Comparison of ENCODE assay signal across 8 cellular contexts in genomic region chr12:66279127-66279712, GRCh38. TPM values are rescaled to one million over a fixed set of nuclear protein-coding genes. Genes with fewer than 3 reads are reported as not detected.
A peak's percentile ranks its signal among the peaks of the same experiment; 100 is the strongest.
DNase-seq lines count a peak whose midpoint lies in the region; ATAC-seq and TF ChIP-seq lines count a peak whose summit lies in the region.

No MANE protein-coding gene starts in this region.

- 40 to 81% (median 56%) methylated on average over 2 of the region's 2 CpGs for WGBS in heart left ventricle, 4 donors

- no peak for ATAC-seq in heart left ventricle
- no peak for ATAC-seq in left ventricle myocardium superior
- ATAC-seq in left colon = peak; percentile 34
- ATAC-seq in GM21576 (IDR thresholded peaks at IDR 0.05; ENCODE audit: unreplicated experiment) = no peak

- H3K36me3 ChIP-seq in heart left ventricle = no peaks in the 10 kb centered on the region

- H3K4me1 ChIP-seq in heart left ventricle = peaks cover 0 to 16% (median 0%) of the 10 kb centered on the region in 12 donors

- peak; percentile 25 to 60 (median 42) for TF ChIP-seq CTCF in heart left ventricle (IDR thresholded peaks at IDR 0.05)

- no peak overlapping the region for H3K4me3 ChIP-seq in heart left ventricle

- no peak for DNase-seq in heart left ventricle
- DNase-seq in left ventricle myocardium superior = no peak
- DNase-seq in NCI-H2107 treated with DMSO at 0.1 percent for 48 hours (lab: John Stamatoyannopoulos, UW; ENCODE audit: unreplicated experiment) = peak; percentile 15
- peak; percentile 22 for DNase-seq in activated naive CD4-positive, alpha-beta T cell treated with anti-CD3 and anti-CD28 coated beads, Interleukin-2, amount 50 U/mL, for 16 hours
- DNase-seq in left colon = peak in 1 of 2 donors; percentile 15
- no peak for DNase-seq in NCI-H1048 (lab: John Stamatoyannopoulos, UW)
- DNase-seq in SKM-1 (lab: John Stamatoyannopoulos, UW; ENCODE audit: unreplicated experiment) = no peak

- H3K9me3 ChIP-seq in heart left ventricle = no peaks in the 10 kb centered on the region

- no peak for TF ChIP-seq POLR2A in heart left ventricle (IDR thresholded peaks at IDR 0.05)

- intact Hi-C loops in heart left ventricle (cut with DNase I) (loop anchor here in 6 of 10 donors (5.0 to 10.0 kb wide), 5 partner anchors 128 to 576 kb away; no protein-coding TSS in a partner anchor), left ventricle myocardium superior (cut with micrococcal nuclease) (loop anchor here (10.0 kb wide), 1 partner anchor 126 kb away; no protein-coding TSS in a partner anchor), left colon (cut with DNase I, micrococcal nuclease) (no loop called here)

- peaks cover 0 to 5% (median 0%) of the 10 kb centered on the region in 9 donors for H3K27me3 ChIP-seq in heart left ventricle

- H3K27ac ChIP-seq in heart left ventricle = no peak overlapping the region

RNA-seq across cellular contexts. Expression of gene HELB, which starts 23.1 kb away (rescaled TPM):
- 1 to 10 TPM in 5 of 9 donors, under 1 TPM in 4; 0.32 to 4.3 (median 1.1) TPM for total RNA-seq in heart left ventricle
- polyA plus RNA-seq in heart left ventricle = under 1 TPM; 0.35 to 0.38 TPM
- 0.99 TPM for total RNA-seq in left ventricle myocardium superior
- 1 to 10 TPM; 3.8 to 4.1 TPM for total RNA-seq in left colon

Comparison
In these comparisons a context has a peak if more than half of its experiments do, and no peak if none do; other contexts are left out.
1. DNase-seq: peak in NCI-H2107 treated with DMSO at 0.1 percent for 48 hours (single experiment) and activated naive CD4-positive, alpha-beta T cell treated with anti-CD3 and anti-CD28 coated beads, Interleukin-2, amount 50 U/mL, for 16 hours (single experiment); none in heart left ventricle (0 of 5), left ventricle myocardium superior (single experiment), NCI-H1048 (single experiment) and SKM-1 (single experiment).
2. intact Hi-C loops: an anchor here in heart left ventricle (5.0 to 10.0 kb wide) and left ventricle myocardium superior (10.0 kb wide); none called in left colon.